26 cellular contexts compared by ENCODE assay signal in genomic region chr2:10572693-10573092, GRCh38.
"Had no signal": no experiment of that assay in that cellular context is flagged by ENCODE, and none has a peak within 500 bp of the region (broad histone marks: within the 10 kb centered on the region; RNA-seq: fewer than 3 reads in every experiment).

No MANE protein-coding gene starts in this region.

- DNase-seq: activated B cell treated with CpG ODN at 0.5 μM for 24 hours; activated CD4-positive, alpha-beta memory T cell treated with anti-CD3 and anti-CD28 coated beads for 36 hours; activated effector memory CD4-positive, alpha-beta T cell treated with anti-CD3 and anti-CD28 coated beads, Interleukin-2, amount 50 U/mL, for 16 hours; activated naive CD4-positive, alpha-beta T cell treated with anti-CD3 and anti-CD28 coated beads, Interleukin-2, amount 50 U/mL, for 16 hours; activated T-cell treated with anti-CD3 and anti-CD28 coated beads, Interleukin-2, amount 50 U/mL, for 48 hours; amygdala; central memory CD4-positive, alpha-beta T cell; endodermal cell; foreskin fibroblast; hippocampal formation; left cardiac atrium; left ventricle myocardium superior; pancreas; retina; stimulated activated CD4-positive, alpha-beta T cell treated with anti-CD3 and anti-CD28 coated beads, Interleukin-12 subunit alpha, Interleukin-12 subunit beta, amount 100 ng/mL, for 4 hours; stimulated activated CD4-positive, alpha-beta T cell treated with anti-CD3 and anti-CD28 coated beads, Interleukin-4, amount 100 ng/mL, for 1 hour; stimulated activated naive CD8-positive, alpha-beta T cell treated with anti-CD3 and anti-CD28 coated beads, Interleukin-15, Interleukin-2, amounts not matched to agents 100 U/mL and 50 U/mL, for 24 hours; trophoblast cell; uterus had no signal

- H3K4me3 Mint-ChIP-seq: activated B cell treated with CpG ODN at 0.5 μM for 24 hours; activated CD4-positive, alpha-beta memory T cell treated with anti-CD3 and anti-CD28 coated beads for 36 hours; endodermal cell; nephron had no signal

- H3K27me3 ChIP-seq: pancreas, uterus had no signal

- FAIRE-seq: keratinocyte, pancreas had no signal

- H3K27ac ChIP-seq: pancreas, prostate gland, skin epidermis, thoracic aorta, uterus had no signal

- H3K36me3 ChIP-seq: prostate gland, uterus had no signal

- H3K27me3 Mint-ChIP-seq: activated B cell treated with CpG ODN at 0.5 μM for 24 hours; activated CD4-positive, alpha-beta memory T cell treated with anti-CD3 and anti-CD28 coated beads for 36 hours had no signal

- H3K4me1 ChIP-seq: pancreas, prostate gland, uterus had no signal

- ATAC-seq: esophagus mucosa; left cardiac atrium; left ventricle myocardium superior; pancreas; sciatic nerve; stimulated activated naive CD8-positive, alpha-beta T cell treated with anti-CD3 and anti-CD28 coated beads, Interleukin-15, Interleukin-2, amounts not matched to agents 100 U/mL and 50 U/mL, for 24 hours had no signal

- H3K4me3 ChIP-seq: pancreas, prostate gland, skin epidermis, thoracic aorta, uterus had no signal

- H3K4me1 Mint-ChIP-seq: activated B cell treated with CpG ODN at 0.5 μM for 24 hours, endodermal cell, nephron had no signal

- H3K9me3 Mint-ChIP-seq: activated B cell treated with CpG ODN at 0.5 μM for 24 hours; activated CD4-positive, alpha-beta memory T cell treated with anti-CD3 and anti-CD28 coated beads for 36 hours; endodermal cell; nephron had no signal

- H3K9me3 ChIP-seq: pancreas, prostate gland, thoracic aorta, uterus had no signal

- H3K27ac Mint-ChIP-seq: activated B cell treated with CpG ODN at 0.5 μM for 24 hours; activated CD4-positive, alpha-beta memory T cell treated with anti-CD3 and anti-CD28 coated beads for 36 hours; endodermal cell; nephron had no signal
